Comparison of ENCODE assay signal across 29 cellular contexts in the genomic region with DNA sequence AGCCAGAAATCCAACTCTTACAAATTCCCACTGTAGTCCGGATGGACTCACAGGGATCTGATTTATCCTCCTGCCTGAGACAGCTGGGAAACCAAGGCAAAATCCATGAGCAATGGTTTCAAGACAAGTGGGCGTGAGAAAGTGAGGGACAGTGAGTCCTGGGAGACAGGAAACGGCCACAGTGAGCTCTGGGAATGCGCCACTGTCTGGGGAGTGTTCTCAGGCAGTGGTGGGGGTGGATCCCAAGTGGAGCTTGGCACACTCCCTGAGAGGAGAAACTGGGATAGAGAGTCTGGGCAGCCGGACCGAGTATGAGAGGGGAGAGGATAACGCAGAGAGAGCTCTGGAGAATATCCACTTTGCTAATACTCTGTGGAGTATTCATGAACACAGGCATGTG. TPM values are rescaled to one million over a fixed set of nuclear protein-coding genes. Genes with fewer than 3 reads are reported as not detected.
DNase-seq lines count a peak whose midpoint lies in the region; TF ChIP-seq lines count a peak whose summit lies in the region.
"Had no signal": no experiment of that assay in that cellular context is flagged by ENCODE, and none has a peak within 500 bp of the region (broad histone marks: within the 10 kb centered on the region; RNA-seq: fewer than 3 reads in every experiment).

No MANE protein-coding gene starts in this region.

- POLR2A ChIA-PET in HEK293 (lab: Yijun Ruan, JAX), result interaction anchor here (0.7 kb wide), 1 partner anchor 10 kb away, joined by 3 read pairs; a partner anchor contains a TSS
- POLR2A ChIA-PET in Caco-2 (lab: Charles Lee), result no interaction called here

- H3K4me3 Mint-ChIP-seq in Caco-2 (ENCODE audit: unreplicated experiment), result no peak overlapping the region
- H3K4me3 Mint-ChIP-seq: activated CD4-positive, alpha-beta T cell treated with anti-CD3 and anti-CD28 coated beads, Interleukin-2, amount 10 ng/mL, durations not matched to agents 24 days and 14 days; activated T-cell treated with anti-CD3 and anti-CD28 coated beads, Interleukin-2, amount 50 U/mL, for 24 hours; IgD-negative memory B cell; stimulated activated naive CD8-positive, alpha-beta T cell treated with anti-CD3 and anti-CD28 coated beads, Interleukin-15, amount 100 ng/mL, for 72 hours had no signal

- TF ChIP-seq EP300 in tibial nerve (IDR thresholded peaks at IDR 0.05), result no peak

- TF ChIP-seq CTCF in HEK293 (tag by site-specific recombination; IDR thresholded peaks at IDR 0.05), result no peak
- TF ChIP-seq CTCF in fibroblast of pulmonary artery (IDR thresholded peaks at IDR 0.05; ENCODE audit: low read length, missing control alignments), result no peak
- TF ChIP-seq CTCF in osteoblast (IDR thresholded peaks at IDR 0.05; ENCODE audit: extremely low read depth, low read depth, low read length), result no peak
- TF ChIP-seq CTCF in tibial nerve (IDR thresholded peaks at IDR 0.05), result no peak
- no peak for TF ChIP-seq CTCF in Caco-2 (IDR thresholded peaks at IDR 0.05; ENCODE audit: insufficient read depth in 1 of 2, low read depth in 1 of 2, low read length in 1 of 2, severe bottlenecking in 1 of 2, unreplicated experiment in 1 of 2)

- peaks cover 5% of the 10 kb centered on the region for H3K27me3 ChIP-seq in osteoblast (ENCODE audit: insufficient read depth, low read length)
- peaks cover 0 to 37% of the 10 kb centered on the region in 2 donors for H3K27me3 ChIP-seq in tibial nerve
- no peaks in the 10 kb centered on the region for H3K27me3 ChIP-seq in Caco-2 (replicated peaks; ENCODE audit: control insufficient read depth, insufficient read depth, low read length)

- WGBS in tibial nerve, 2 donors, result 70 to 71% methylated on average over 7 of the region's 7 CpGs

- no peaks in the 10 kb centered on the region for H4K20me1 ChIP-seq in osteoblast (ENCODE audit: insufficient read depth, low read length)

- H3K4me1 Mint-ChIP-seq in Caco-2 (ENCODE audit: low read depth, unreplicated experiment), result peaks cover 9% of the 10 kb centered on the region

- H3K36me3 ChIP-seq in HEK293 (ENCODE audit: control insufficient read depth in 2 of 2, insufficient read depth in 1 of 2, low read length in 2 of 2) (no peaks in the 10 kb centered on the region), osteoblast (ENCODE audit: insufficient read depth, low read length) (no peaks in the 10 kb centered on the region), tibial nerve (no peaks in the 10 kb centered on the region), Caco-2 (ENCODE audit: control insufficient read depth, insufficient read depth, low read length) (no peaks in the 10 kb centered on the region)
- H3K36me3 ChIP-seq: adrenal gland, neutrophil, tibial artery, WERI-Rb-1 had no signal

- DNase-seq in AG08396 (ENCODE audit: low spot score) (peak; percentile 18), fibroblast of pulmonary artery (ENCODE audit: low read depth) (peak; percentile 13), osteoblast (ENCODE audit: insufficient read length, low spot score, missing footprints) (peak; percentile 78), NCI-H1092 treated with DMSO at 0.1 percent for 48 hours (lab: John Stamatoyannopoulos, UW) (no peak), tibial nerve (ENCODE audit: low spot score in 2 of 2) (no peak), NCI-H82 (lab: John Stamatoyannopoulos, UW) (no peak), Caco-2 (no peak)
- DNase-seq: activated CD4-positive, alpha-beta T cell treated with anti-CD3 and anti-CD28 coated beads, Interleukin-2, amount 10 ng/mL, durations not matched to agents 24 days and 14 days; activated naive CD4-positive, alpha-beta T cell treated with Interleukin-2 at 50 U/mL for 16 hours; activated T-cell treated with anti-CD3 and anti-CD28 coated beads, Interleukin-2, amount 50 U/mL, for 24 hours; adrenal gland; NCI-H1092; NCI-H1930; NCI-H524 treated with DMSO at 0.1 percent for 48 hours; stimulated activated CD4-positive, alpha-beta T cell treated with anti-CD3 and anti-CD28 coated beads, Interleukin-1b, Interleukin-23, amount 100 ng/mL, for 48 hours; stimulated activated naive CD8-positive, alpha-beta T cell treated with anti-CD3 and anti-CD28 coated beads, Interleukin-15, amount 100 ng/mL, for 72 hours; SW 1271; T-helper 9 cell; WERI-Rb-1 had no signal

- no peaks in the 10 kb centered on the region for H3K79me2 ChIP-seq in osteoblast (ENCODE audit: insufficient read depth, low read length)

- no TSS peak for BruUV-seq in Caco-2 (replicated peaks; lab: Mats Ljungman, UMichigan)

- intact Hi-C loops in Caco-2 (cut with micrococcal nuclease; ENCODE audit: unreplicated experiment), result no loop called here

- no peak overlapping the region for H3K27ac Mint-ChIP-seq in Caco-2 (ENCODE audit: unreplicated experiment)
- H3K27ac Mint-ChIP-seq: activated CD4-positive, alpha-beta T cell treated with anti-CD3 and anti-CD28 coated beads, Interleukin-2, amount 10 ng/mL, durations not matched to agents 24 days and 14 days; activated T-cell treated with anti-CD3 and anti-CD28 coated beads, Interleukin-2, amount 50 U/mL, for 24 hours; IgD-negative memory B cell; stimulated activated naive CD8-positive, alpha-beta T cell treated with anti-CD3 and anti-CD28 coated beads, Interleukin-15, amount 100 ng/mL, for 72 hours had no signal

- no peak for TF ChIP-seq POLR2A in tibial nerve (IDR thresholded peaks at IDR 0.05)

- peaks cover 4% of the 10 kb centered on the region for H3K4me1 ChIP-seq in HEK293 (ENCODE audit: control insufficient read depth, insufficient read depth, low read length)
- H3K4me1 ChIP-seq in osteoblast (ENCODE audit: insufficient read depth, low read length), result no peaks in the 10 kb centered on the region
- peaks cover 0 to 8% (median 0%) of the 10 kb centered on the region in 4 donors for H3K4me1 ChIP-seq in tibial nerve
- no peaks in the 10 kb centered on the region; the same call in 1 of the 2 replicates for H3K4me1 ChIP-seq in Caco-2

- H3K4me2 ChIP-seq in osteoblast (ENCODE audit: insufficient read depth, low read length), result no peak overlapping the region
- H3K4me2 ChIP-seq: smooth muscle cell had no signal

- H3K27me3 Mint-ChIP-seq in Caco-2 (ENCODE audit: insufficient read depth, unreplicated experiment), result no peaks in the 10 kb centered on the region

- no peaks in the 10 kb centered on the region for H3K9me3 Mint-ChIP-seq in Caco-2 (ENCODE audit: unreplicated experiment)
- H3K9me3 Mint-ChIP-seq: activated CD4-positive, alpha-beta T cell treated with anti-CD3 and anti-CD28 coated beads, Interleukin-2, amount 10 ng/mL, durations not matched to agents 24 days and 14 days; activated T-cell treated with anti-CD3 and anti-CD28 coated beads, Interleukin-2, amount 50 U/mL, for 24 hours; stimulated activated naive CD8-positive, alpha-beta T cell treated with anti-CD3 and anti-CD28 coated beads, Interleukin-15, amount 100 ng/mL, for 72 hours had no signal

- CTCF ChIA-PET in HEK293 (lab: Yijun Ruan, JAX) (interaction anchor here (0.9 kb wide), 1 partner anchor 25 kb away, joined by 3 read pairs; no protein-coding TSS in a partner anchor), Caco-2 (lab: Charles Lee) (interaction anchor here (1.1 kb wide), 1 partner anchor 28 kb away, joined by 3 read pairs; no protein-coding TSS in a partner anchor)

- no peaks in the 10 kb centered on the region for H3K36me3 Mint-ChIP-seq in Caco-2 (ENCODE audit: insufficient read depth, unreplicated experiment)
- H3K36me3 Mint-ChIP-seq: IgD-negative memory B cell had no signal

- H2AFZ ChIP-seq in osteoblast (ENCODE audit: low read length), result no peak overlapping the region

- no peak overlapping the region for H3K27ac ChIP-seq in HEK293 (ENCODE audit: extremely low read depth, low read depth, low read length)
- no peak overlapping the region for H3K27ac ChIP-seq in osteoblast (ENCODE audit: low read depth, low read length)
- H3K27ac ChIP-seq in tibial nerve, result no peak overlapping the region
- H3K27ac ChIP-seq: adrenal gland, C4-2B, epithelial cell of prostate, neutrophil, tibial artery, WERI-Rb-1 had no signal

- H3K9me3 ChIP-seq in HEK293 (ENCODE audit: control insufficient read depth, insufficient read depth, low read depth, low read length), result no peaks in the 10 kb centered on the region
- no peaks in the 10 kb centered on the region for H3K9me3 ChIP-seq in osteoblast (ENCODE audit: low read depth, low read length)
- no peaks in the 10 kb centered on the region for H3K9me3 ChIP-seq in tibial nerve
- no peaks in the 10 kb centered on the region for H3K9me3 ChIP-seq in Caco-2
- H3K9me3 ChIP-seq: adrenal gland, neutrophil, tibial artery had no signal

- no peak overlapping the region for H3K4me3 ChIP-seq in HEK293 (ENCODE audit: low read depth, low read length)
- H3K4me3 ChIP-seq in fibroblast of pulmonary artery (replicated peaks; ENCODE audit: low read depth, low read length), result no peak overlapping the region
- H3K4me3 ChIP-seq in osteoblast (ENCODE audit: insufficient read depth, low read length), result no peak overlapping the region
- H3K4me3 ChIP-seq in tibial nerve, result no peak overlapping the region
- no peak overlapping the region for H3K4me3 ChIP-seq in Caco-2 (ENCODE audit: low read depth, low read length)
- H3K4me3 ChIP-seq: adrenal gland, GM12878, smooth muscle cell, tibial artery had no signal

TF ChIP-seq in HEK293, 187 proteins besides CTCF, POLR2A, EP300 and RAD21:
- TF ChIP-seq EGR2 (tag by site-specific recombination; IDR thresholded peaks at IDR 0.05; ENCODE audit: low read depth), result peak; percentile 25; the same call in 1 of the 2 replicates
- peak; percentile 31; the same call in 1 of the 2 replicates for TF ChIP-seq ZFHX2 (tag by site-specific recombination; conservative IDR thresholded peaks at IDR 0.05)
- TF ChIP-seq HOXA7 (CRISPR knock-in tag; IDR thresholded peaks at IDR 0.05; ENCODE audit: borderline replicate concordance), result no peak

RNA-seq across cellular contexts. Expression of a gene that starts 9.8 kb away (rescaled TPM):
- total RNA-seq in osteoblast, result not detected in 2 replicates
- total RNA-seq in tibial nerve, result not detected
- total RNA-seq in Caco-2 (2022), result not detected in 2 replicates
- total RNA-seq: adrenal gland, GM12878, lung microvascular endothelial cell, renal cortical epithelial cell had no signal

RNA-seq across cellular contexts. Expression of a gene that starts 42.2 kb away (rescaled TPM):
- 14.4 and 19.9 TPM in 2 replicates for total RNA-seq in osteoblast
- total RNA-seq in tibial nerve, result 100 to 1,000 TPM in 3 of 4 donors, 10 to 100 TPM in 1; 98.3 to 138 (median 119) TPM
- total RNA-seq in Caco-2 (2022), result 39.6 and 41.1 TPM in 2 replicates

RNA-seq across cellular contexts. Expression of a gene that starts 55.3 kb away (rescaled TPM):
- not detected in 2 replicates for total RNA-seq in osteoblast
- total RNA-seq in tibial nerve, result not detected
- not detected in 2 replicates for total RNA-seq in Caco-2 (2022)
- total RNA-seq: activated CD4-positive, alpha-beta T cell treated with anti-CD3 and anti-CD28 coated beads, Interleukin-2, amount 10 ng/mL, durations not matched to agents 24 days and 14 days; adrenal gland; GM12878; lung microvascular endothelial cell; renal cortical epithelial cell; smooth muscle cell had no signal

Comparison
In these comparisons a context has a peak if more than half of its experiments do, and no peak if none do; other contexts are left out.
1. DNase-seq: peak in AG08396 (single experiment), fibroblast of pulmonary artery (single experiment) and osteoblast (single experiment); none in NCI-H1092 treated with DMSO at 0.1 percent for 48 hours (single experiment), tibial nerve (0 of 2), NCI-H82 (single experiment) and Caco-2 (0 of 2).